In the genomic region with DNA sequence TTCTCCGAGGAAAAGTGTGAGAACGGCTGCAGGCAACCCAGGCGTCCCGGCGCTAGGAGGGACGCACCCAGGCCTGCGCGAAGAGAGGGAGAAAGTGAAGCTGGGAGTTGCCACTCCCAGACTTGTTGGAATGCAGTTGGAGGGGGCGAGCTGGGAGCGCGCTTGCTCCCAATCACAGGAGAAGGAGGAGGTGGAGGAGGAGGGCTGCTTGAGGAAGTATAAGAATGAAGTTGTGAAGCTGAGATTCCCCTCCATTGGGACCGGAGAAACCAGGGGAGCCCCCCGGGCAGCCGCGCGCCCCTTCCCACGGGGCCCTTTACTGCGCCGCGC, we compare ENCODE assay signal across 8 cellular contexts. TPM values are rescaled to one million over a fixed set of nuclear protein-coding genes. Genes with fewer than 3 reads are reported as not detected.
DNase-seq lines count a peak whose midpoint lies in the region; ATAC-seq and TF ChIP-seq lines count a peak whose summit lies in the region.

A gene (plus strand): TSS at position 247 of the 330 bp plus-strand sequence. CDS start 175 bp downstream, outside the sequence.

- H3K36me3 ChIP-seq in breast epithelium (no peaks in the 10 kb centered on the region), gastrocnemius medialis (no peaks in the 10 kb centered on the region)

- no peaks in the 10 kb centered on the region for H3K27me3 ChIP-seq in breast epithelium
- H3K27me3 ChIP-seq in gastrocnemius medialis = no peaks in the 10 kb centered on the region

- H3K27ac ChIP-seq in breast epithelium (peak within 1 kb of the TSS; percentile 94 to 98), gastrocnemius medialis (peak within 1 kb of the TSS; percentile 59 to 78 (median 74))

- in situ Hi-C loops in gastrocnemius medialis (cut with MboI; ENCODE audit: low sequenced_read_pairs in 4 of 4) = no loop called here

- ATAC-seq in gastrocnemius medialis (peak; percentile 82 to 87), GM18502 (IDR thresholded peaks at IDR 0.05; ENCODE audit: poor library complexity, unreplicated experiment) (no peak)

- intact Hi-C loops in breast epithelium (cut with DNase I; ENCODE audit: low total_unique reads) (no loop called here), gastrocnemius medialis (cut with DNase I; ENCODE audit: low total_unique reads) (no loop called here)

- peak; percentile 55 for TF ChIP-seq POLR2A in breast epithelium (IDR thresholded peaks at IDR 0.05)
- peak in 1 of 2 donors; percentile 13 for TF ChIP-seq POLR2A in gastrocnemius medialis (IDR thresholded peaks at IDR 0.05)

- no peaks in the 10 kb centered on the region for H3K9me3 ChIP-seq in breast epithelium
- no peaks in the 10 kb centered on the region for H3K9me3 ChIP-seq in gastrocnemius medialis

- H3K4me1 ChIP-seq in breast epithelium (peaks cover 0 to 19% of the 10 kb centered on the region in 2 donors), gastrocnemius medialis (peaks cover 13 to 36% of the 10 kb centered on the region in 2 donors)

- TF ChIP-seq CTCF in breast epithelium (IDR thresholded peaks at IDR 0.05) (no peak), gastrocnemius medialis (IDR thresholded peaks at IDR 0.05 in 4 of 5, conservative IDR thresholded peaks at IDR 0.05 in 1 of 5) (no peak)

- peak within 1 kb of the TSS; percentile 78 to 97 (median 87) for H3K4me3 ChIP-seq in breast epithelium
- H3K4me3 ChIP-seq in gastrocnemius medialis = peak within 1 kb of the TSS; percentile 65 to 83 (median 76)

- DNase-seq in HS-27A (ENCODE audit: low read depth) (peak; percentile 35), breast epithelium (ENCODE audit: low spot score in 2 of 2) (peak; percentile 85 to 89), iPS-NIHi7 (ENCODE audit: extremely low spot score) (peak; percentile 74), gastrocnemius medialis (peak; percentile 42 to 67), OCI-M1 (lab: John Stamatoyannopoulos, UW) (no peak), T-helper 9 cell (no peak)
- DNase-seq in stimulated activated CD8-positive, alpha-beta memory T cell treated with anti-CD3 and anti-CD28 coated beads, Interleukin-4, amount 100 ng/mL, for 48 hours = no peak

RNA-seq across cellular contexts. Expression of the gene that starts here (rescaled TPM):
- total RNA-seq in breast epithelium (100 to 1,000 TPM in 1 of 3 donors, 10 to 100 TPM in 2; 13.1 to 118 (median 59.0) TPM), gastrocnemius medialis (10 to 100 TPM in 3 of 4 donors, 1 to 10 TPM in 1; 6.0 to 26.4 (median 15.3) TPM)

Comparison
In these comparisons a context has a peak if more than half of its experiments do, and no peak if none do; other contexts are left out.
1. DNase-seq: peak in HS-27A (single experiment), breast epithelium (2 of 2), iPS-NIHi7 (single experiment) and gastrocnemius medialis (2 of 2); none in OCI-M1 (single experiment), T-helper 9 cell (single experiment) and stimulated activated CD8-positive, alpha-beta memory T cell treated with anti-CD3 and anti-CD28 coated beads, Interleukin-4, amount 100 ng/mL, for 48 hours (single experiment).